Comparison of ENCODE assay signal across 22 cellular contexts in genomic region chr14:93302688-93303581, GRCh38. TPM values are rescaled to one million over a fixed set of nuclear protein-coding genes. Genes with fewer than 3 reads are reported as not detected.
"Had no signal": no experiment of that assay in that cellular context is flagged by ENCODE, and none has a peak within 500 bp of the region (broad histone marks: within the 10 kb centered on the region; RNA-seq: fewer than 3 reads in every experiment).

No MANE protein-coding gene starts in this region.

- H3K36me3 Mint-ChIP-seq: natural killer cell treated with Interleukin-12 subunit alpha and Interleukin-12 subunit beta and Interleukin-15 and Interleukin-18, amount 100 ng/mL, for 72 hours had no signal

- H3K27ac ChIP-seq: adrenal gland, spleen, suprapubic skin, upper lobe of right lung had no signal

- H3K27me3 Mint-ChIP-seq: activated B cell treated with CpG ODN at 0.5 μM for 24 hours; activated CD8-positive, alpha-beta T cell treated with anti-CD3 and anti-CD28 coated beads for 36 hours; activated naive CD4-positive, alpha-beta T cell treated with anti-CD3 and anti-CD28 coated beads, Interleukin-2, amount 50 U/mL, for 24 hours; natural killer cell treated with Interleukin-12 subunit alpha and Interleukin-12 subunit beta and Interleukin-15 and Interleukin-18, amount 100 ng/mL, for 72 hours; stimulated activated naive CD8-positive, alpha-beta T cell treated with anti-CD3 and anti-CD28 coated beads, Interleukin-15, Interleukin-2, amounts not matched to agents 100 ng/mL and 50 ng/mL, for 24 hours had no signal

- H3K9me3 Mint-ChIP-seq: activated B cell treated with CpG ODN at 0.5 μM for 24 hours; activated CD8-positive, alpha-beta T cell treated with anti-CD3 and anti-CD28 coated beads for 36 hours; activated naive CD4-positive, alpha-beta T cell treated with anti-CD3 and anti-CD28 coated beads, Interleukin-2, amount 50 U/mL, for 24 hours; activated T-cell treated with anti-CD3 and anti-CD28 coated beads, Interleukin-2, amount 50 U/mL, for 4 hours; natural killer cell treated with Interleukin-12 subunit alpha and Interleukin-12 subunit beta and Interleukin-15 and Interleukin-18, amount 100 ng/mL, for 72 hours; stimulated activated naive CD8-positive, alpha-beta T cell treated with anti-CD3 and anti-CD28 coated beads, Interleukin-15, Interleukin-2, amounts not matched to agents 100 ng/mL and 50 ng/mL, for 24 hours had no signal

- H3K27ac Mint-ChIP-seq: activated B cell treated with CpG ODN at 0.5 μM for 24 hours; activated CD8-positive, alpha-beta T cell treated with anti-CD3 and anti-CD28 coated beads for 36 hours; activated naive CD4-positive, alpha-beta T cell treated with anti-CD3 and anti-CD28 coated beads, Interleukin-2, amount 50 U/mL, for 24 hours; stimulated activated naive CD8-positive, alpha-beta T cell treated with anti-CD3 and anti-CD28 coated beads, Interleukin-15, Interleukin-2, amounts not matched to agents 100 ng/mL and 50 ng/mL, for 24 hours had no signal

- H3K9me3 ChIP-seq: adrenal gland, left lung, spleen, suprapubic skin, upper lobe of right lung had no signal

- H3K4me3 Mint-ChIP-seq: activated B cell treated with CpG ODN at 0.5 μM for 24 hours; activated CD8-positive, alpha-beta T cell treated with anti-CD3 and anti-CD28 coated beads for 36 hours; activated naive CD4-positive, alpha-beta T cell treated with anti-CD3 and anti-CD28 coated beads, Interleukin-2, amount 50 U/mL, for 24 hours; activated T-cell treated with anti-CD3 and anti-CD28 coated beads, Interleukin-2, amount 50 U/mL, for 4 hours; natural killer cell treated with Interleukin-12 subunit alpha and Interleukin-12 subunit beta and Interleukin-15 and Interleukin-18, amount 100 ng/mL, for 72 hours; stimulated activated naive CD8-positive, alpha-beta T cell treated with anti-CD3 and anti-CD28 coated beads, Interleukin-15, Interleukin-2, amounts not matched to agents 100 ng/mL and 50 ng/mL, for 24 hours had no signal

- H3K4me3 ChIP-seq: adrenal gland, cardiac muscle cell, dorsolateral prefrontal cortex, left lung, spleen, suprapubic skin, upper lobe of right lung had no signal

- ATAC-seq: activated CD8-positive, alpha-beta T cell treated with anti-CD3 and anti-CD28 coated beads for 36 hours; activated T-cell treated with anti-CD3 and anti-CD28 coated beads, Interleukin-2, amount 50 U/mL, for 4 hours; esophagus mucosa; left lung; natural killer cell treated with Interleukin-12 subunit alpha and Interleukin-12 subunit beta and Interleukin-15 and Interleukin-18, amount 100 ng/mL, for 72 hours; sciatic nerve; upper lobe of right lung had no signal

- DNase-seq: activated B cell treated with CpG ODN at 0.5 μM for 24 hours; activated CD4-positive, alpha-beta T cell treated with anti-CD3 and anti-CD28 coated beads for 48 hours; activated CD8-positive, alpha-beta T cell treated with anti-CD3 and anti-CD28 coated beads for 36 hours; activated effector memory CD4-positive, alpha-beta T cell treated with Interleukin-2 at 50 U/mL for 16 hours; activated T-cell treated with anti-CD3 and anti-CD28 coated beads, Interleukin-2, amount 50 U/mL, for 4 hours; kidney; left lung; spleen; upper lobe of right lung had no signal

- H3K36me3 ChIP-seq: adrenal gland, cardiac muscle cell, left lung, spleen, suprapubic skin, upper lobe of right lung had no signal

- H3K27me3 ChIP-seq: adrenal gland, cardiac muscle cell, dorsolateral prefrontal cortex, left lung, spleen, suprapubic skin, upper lobe of right lung had no signal

RNA-seq across cellular contexts. Expression of gene COX8C, which starts 44.0 kb away (rescaled TPM):
- total RNA-seq: activated B cell treated with CpG ODN at 0.5 μM for 24 hours; activated CD8-positive, alpha-beta T cell treated with anti-CD3 and anti-CD28 coated beads for 36 hours; activated T-cell treated with anti-CD3 and anti-CD28 coated beads, Interleukin-2, amount 50 U/mL, for 4 hours; adrenal gland; cardiac muscle cell; esophagus mucosa; kidney; left lung; mammary epithelial cell; natural killer cell treated with Interleukin-12 subunit alpha and Interleukin-12 subunit beta and Interleukin-15 and Interleukin-18, amount 100 ng/mL, for 72 hours; omental fat pad; pulmonary artery endothelial cell; sciatic nerve; spleen; suprapubic skin; T-helper 1 cell treated with Interleukin-12 subunit alpha and Interleukin-12 subunit beta and Interleukin-4 antibody, amounts not matched to agents 30 ng/mL and 1 ng/mL, for 36 hours; upper lobe of right lung had no signal
- polyA plus RNA-seq: adrenal gland, mammary epithelial cell, spleen had no signal
